In genomic region chr10:75723319-75723965, GRCh38 we compare ENCODE assay signal across 24 cellular contexts.
A peak's percentile ranks its signal among the peaks of the same experiment; 100 is the strongest.
DNase-seq lines count a peak whose midpoint lies in the region; ATAC-seq and TF ChIP-seq lines count a peak whose summit lies in the region.
"Had no signal": no experiment of that assay in that cellular context is flagged by ENCODE, and none has a peak within 500 bp of the region (broad histone marks: within the 10 kb centered on the region; RNA-seq: fewer than 3 reads in every experiment).

No MANE protein-coding gene starts in this region.

- no peak overlapping the region for H3K27ac Mint-ChIP-seq in stimulated activated naive B cell treated with anti-CD40 and anti-IgM and Interleukin-4, amounts not matched to agents 10 μg/mL and 1 μg/mL and 100 μg/mL, for 72 hours
- H3K27ac Mint-ChIP-seq: CD4-positive, alpha-beta T cell; H9 had no signal

- H3K27me3 Mint-ChIP-seq in stimulated activated naive B cell treated with anti-CD40 and anti-IgM and Interleukin-4, amounts not matched to agents 10 μg/mL and 1 μg/mL and 100 μg/mL, for 72 hours = no peaks in the 10 kb centered on the region

- H3K9me2 ChIP-seq in PC-3 (replicated peaks; ENCODE audit: low read length) (no peaks in the 10 kb centered on the region), neural cell (ENCODE audit: insufficient read depth, low read length) (no peaks in the 10 kb centered on the region)

- H3K27me3 ChIP-seq in BLaER1 (no peaks in the 10 kb centered on the region), PC-3 (ENCODE audit: low read length) (peaks cover 69% of the 10 kb centered on the region), neural cell (ENCODE audit: insufficient read depth, low read depth, low read length) (no peaks in the 10 kb centered on the region)
- H3K27me3 ChIP-seq: BE2C, Peyer's patch, SJSA1 had no signal

- H3K9ac ChIP-seq in BLaER1 (no peak overlapping the region), PC-3 (ENCODE audit: low read length) (no peak overlapping the region; the same call in 1 of the 2 replicates), neural cell (ENCODE audit: low read length) (peak overlapping the region; percentile 33)
- H3K9ac ChIP-seq: GM23248 had no signal

- H3K4me1 Mint-ChIP-seq in stimulated activated naive B cell treated with anti-CD40 and anti-IgM and Interleukin-4, amounts not matched to agents 10 μg/mL and 1 μg/mL and 100 μg/mL, for 72 hours = no peaks in the 10 kb centered on the region
- H3K4me1 Mint-ChIP-seq: H9 had no signal

- TF ChIP-seq RAD21 in neural cell (conservative IDR thresholded peaks at IDR 0.05) = no peak

- H3K4me2 ChIP-seq in BLaER1 = peak overlapping the region; percentile 18; the same call in 1 of the 2 replicates
- H3K4me2 ChIP-seq in PC-3 (ENCODE audit: low read length) = no peak overlapping the region
- peak overlapping the region; percentile 2 for H3K4me2 ChIP-seq in neural cell (ENCODE audit: low read length)
- H3K4me2 ChIP-seq: A549 had no signal

- TF ChIP-seq EP300 in neural cell (conservative IDR thresholded peaks at IDR 0.05; ENCODE audit: poor library complexity, severe bottlenecking) = no peak

- POLR2A ChIA-PET in PC-3 (lab: Charles Lee; ENCODE audit: unreplicated experiment) = no interaction called here

- BruUV-seq in PC-3 (replicated peaks; lab: Mats Ljungman, UMichigan) = TSS peak; percentile 57

- DNase-seq in PC-3 (peak; percentile 58), NOMO-1 treated with DMSO at 0.1 percent for 48 hours (lab: John Stamatoyannopoulos, UW; ENCODE audit: unreplicated experiment) (no peak), left colon (no peak)
- DNase-seq in stimulated activated naive B cell treated with anti-CD40 and anti-IgM and Interleukin-4, amounts not matched to agents 10 μg/mL and 1 μg/mL and 100 μg/mL, for 72 hours = no peak
- DNase-seq: BE2C; CD4-positive, alpha-beta T cell; COR-L47; DMS 273 treated with DMSO at 0.1 percent for 48 hours; GM23248; H9; NCI-H1092 treated with DMSO at 0.1 percent for 48 hours; NCI-H1436 treated with DMSO at 0.1 percent for 48 hours; NCI-H1930; NCI-H2227 treated with DMSO at 0.1 percent for 48 hours; NCI-H510A; NCI-H748 treated with DMSO at 0.1 percent for 48 hours; NK-92 treated with Interleukin-12 subunit alpha and Interleukin-12 subunit beta, amount 100 ng/mL, for 24 hours; Peyer's patch had no signal

- H3K36me3 ChIP-seq in BLaER1 (no peaks in the 10 kb centered on the region), PC-3 (ENCODE audit: low read depth, low read length) (no peaks in the 10 kb centered on the region), neural cell (ENCODE audit: insufficient read depth, low read length) (no peaks in the 10 kb centered on the region)
- H3K36me3 ChIP-seq: BE2C, Peyer's patch, SJSA1 had no signal

- H3K36me3 Mint-ChIP-seq in stimulated activated naive B cell treated with anti-CD40 and anti-IgM and Interleukin-4, amounts not matched to agents 10 μg/mL and 1 μg/mL and 100 μg/mL, for 72 hours = no peaks in the 10 kb centered on the region

- intact Hi-C loops in PC-3 (cut with micrococcal nuclease) = loop anchor here (1.0 kb wide), 1 partner anchor 69 kb away; no protein-coding TSS in a partner anchor
- intact Hi-C loops in left colon (cut with DNase I, micrococcal nuclease) = no loop called here

- H2AFZ ChIP-seq in PC-3 (ENCODE audit: low read length) (no peak overlapping the region), neural cell (ENCODE audit: low read depth, low read length) (no peak overlapping the region)
- H2AFZ ChIP-seq: GM23248 had no signal

- H3K4me1 ChIP-seq in BLaER1 (peaks cover 6% of the 10 kb centered on the region), PC-3 (ENCODE audit: insufficient read depth, low read length) (no peaks in the 10 kb centered on the region)
- H3K4me1 ChIP-seq: A549, BE2C, Peyer's patch, SJSA1 had no signal

- CTCF ChIA-PET in PC-3 (lab: Charles Lee) = interaction anchor here (0.6 kb wide), 1 partner anchor 9 kb away, joined by 4 read pairs; no protein-coding TSS in a partner anchor

- H3K27ac ChIP-seq in BLaER1 = no peak overlapping the region
- H3K27ac ChIP-seq in PC-3 (ENCODE audit: low read length) = peak overlapping the region; percentile 44
- H3K27ac ChIP-seq in neural cell (ENCODE audit: low read length) = peak overlapping the region; percentile 84
- H3K27ac ChIP-seq: A549, GM23248, Peyer's patch, SJSA1 had no signal

- H4K20me1 ChIP-seq in BLaER1 (no peaks in the 10 kb centered on the region), PC-3 (ENCODE audit: low read length) (no peaks in the 10 kb centered on the region), neural cell (ENCODE audit: insufficient read depth) (no peaks in the 10 kb centered on the region)

- no peak overlapping the region for H3K4me3 ChIP-seq in BLaER1
- H3K4me3 ChIP-seq in PC-3 (ENCODE audit: low read length) = no peak overlapping the region
- H3K4me3 ChIP-seq in neural cell (ENCODE audit: low read length) = peak overlapping the region; percentile 4
- H3K4me3 ChIP-seq: A549, GM23248, K562, Peyer's patch, SJSA1 had no signal

- no peak overlapping the region for H3K4me3 Mint-ChIP-seq in stimulated activated naive B cell treated with anti-CD40 and anti-IgM and Interleukin-4, amounts not matched to agents 10 μg/mL and 1 μg/mL and 100 μg/mL, for 72 hours
- H3K4me3 Mint-ChIP-seq: CD4-positive, alpha-beta T cell; H9 had no signal

- no peaks in the 10 kb centered on the region for H3F3A ChIP-seq in PC-3 (ENCODE audit: low read length, unreplicated experiment)
- H3F3A ChIP-seq in neural cell (ENCODE audit: insufficient read depth, low read length, poor library complexity, severe bottlenecking) = no peaks in the 10 kb centered on the region

- ATAC-seq in PC-3 (peak; percentile 76), esophagus mucosa (peak; percentile 22), left colon (no peak)
- ATAC-seq in stimulated activated naive B cell treated with anti-CD40 and anti-IgM and Interleukin-4, amounts not matched to agents 10 μg/mL and 1 μg/mL and 100 μg/mL, for 72 hours (replicated peaks) = no peak
- ATAC-seq: A549, K562 had no signal

- H3K79me2 ChIP-seq in PC-3 (ENCODE audit: low read length) (no peaks in the 10 kb centered on the region), neural cell (replicated peaks; ENCODE audit: insufficient read depth, low read length) (no peaks in the 10 kb centered on the region)

- H3K9me3 ChIP-seq in BLaER1 (no peaks in the 10 kb centered on the region), PC-3 (ENCODE audit: low read length) (no peaks in the 10 kb centered on the region), neural cell (ENCODE audit: low read length) (no peaks in the 10 kb centered on the region)
- H3K9me3 ChIP-seq: A549, BE2C, Peyer's patch, SJSA1 had no signal

- TF ChIP-seq CTCF in PC-3 (conservative IDR thresholded peaks at IDR 0.05; ENCODE audit: low read depth, low read length) = no peak
- no peak for TF ChIP-seq CTCF in neural cell (IDR thresholded peaks at IDR 0.05; ENCODE audit: poor library complexity, severe bottlenecking)

- no peaks in the 10 kb centered on the region for H3K9me3 Mint-ChIP-seq in stimulated activated naive B cell treated with anti-CD40 and anti-IgM and Interleukin-4, amounts not matched to agents 10 μg/mL and 1 μg/mL and 100 μg/mL, for 72 hours
- H3K9me3 Mint-ChIP-seq: CD4-positive, alpha-beta T cell; H9 had no signal

TF ChIP-seq in neural cell, 6 proteins besides CTCF, POLR2A, EP300 and RAD21:
- no peak for TF ChIP-seq POLR2AphosphoS5 (IDR thresholded peaks at IDR 0.05)
- no peak for TF ChIP-seq REST (IDR thresholded peaks at IDR 0.05; ENCODE audit: borderline replicate concordance)
- no peak for TF ChIP-seq MXI1 (conservative IDR thresholded peaks at IDR 0.05; ENCODE audit: poor library complexity, severe bottlenecking)
- TF ChIP-seq TAF1 (IDR thresholded peaks at IDR 0.05; ENCODE audit: low read depth) = no peak
- TF ChIP-seq SMC3 (conservative IDR thresholded peaks at IDR 0.05; ENCODE audit: poor library complexity) = no peak
- TF ChIP-seq EZH2 (IDR thresholded peaks at IDR 0.05; ENCODE audit: borderline replicate concordance, insufficient read depth, low read length, poor library complexity, severe bottlenecking) = no peak
TF ChIP-seq in neural cell: peak in this region for 0.

Comparison
In these comparisons a context has a peak if more than half of its experiments do, and no peak if none do; other contexts are left out.
1. ATAC-seq: peak in PC-3 (single experiment) and esophagus mucosa (single experiment); none in left colon (single experiment) and stimulated activated naive B cell treated with anti-CD40 and anti-IgM and Interleukin-4, amounts not matched to agents 10 μg/mL and 1 μg/mL and 100 μg/mL, for 72 hours (0 of 2).